In the genomic region with DNA sequence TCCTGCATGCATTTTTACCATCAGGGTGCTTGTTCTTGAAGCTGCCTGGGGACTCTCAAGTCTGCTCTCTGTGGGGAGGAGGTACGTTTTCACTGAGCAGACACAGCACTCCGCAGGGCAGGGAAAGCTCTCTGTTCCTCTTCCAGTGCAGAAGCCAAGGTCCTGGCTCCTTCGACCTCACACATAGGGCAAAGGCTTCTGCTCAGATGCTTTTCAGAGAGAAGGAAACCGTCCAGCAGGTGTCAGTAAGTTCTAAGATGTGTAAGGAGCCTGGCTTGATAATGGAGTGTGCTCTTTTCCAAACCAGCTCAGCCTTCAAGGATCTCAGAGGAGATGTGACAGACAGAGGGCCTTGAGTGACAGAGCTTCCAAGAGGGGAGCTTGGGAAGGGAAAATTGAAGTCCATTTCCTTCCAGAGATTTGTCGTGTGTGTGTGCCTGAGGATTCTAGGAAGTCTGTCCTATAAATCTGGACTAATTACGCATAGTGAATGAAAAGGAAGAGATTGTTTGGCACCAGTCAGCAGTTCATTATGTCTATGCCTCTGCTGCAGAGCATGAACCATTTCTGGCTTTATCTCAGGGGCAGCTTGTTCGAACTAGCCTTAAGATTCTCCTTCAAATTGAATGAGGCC, we compare ENCODE assay signal across 8 cellular contexts.
A peak's percentile ranks its signal among the peaks of the same experiment; 100 is the strongest.
DNase-seq lines count a peak whose midpoint lies in the region; ATAC-seq and TF ChIP-seq lines count a peak whose summit lies in the region.

No MANE protein-coding gene starts in this region.

- H3K27ac ChIP-seq in body of pancreas (no peak overlapping the region), uterus (no peak overlapping the region), ovary (no peak overlapping the region)

- TF ChIP-seq CTCF in GM10248 (IDR thresholded peaks at IDR 0.05; ENCODE audit: control extremely low read depth, extremely low read depth, low read depth, missing control alignments) (peak; percentile 55), body of pancreas (IDR thresholded peaks at IDR 0.05) (peak; percentile 10 to 71 (median 61)), kidney epithelial cell (IDR thresholded peaks at IDR 0.05; ENCODE audit: insufficient read depth, low read length, poor library complexity, severe bottlenecking) (peak; percentile 58), uterus (IDR thresholded peaks at IDR 0.05) (peak; percentile 18 to 50 (median 34)), ovary (IDR thresholded peaks at IDR 0.05) (no peak)

- peak; percentile 64 for ATAC-seq in HG03280 (IDR thresholded peaks at IDR 0.05; ENCODE audit: unreplicated experiment)
- ATAC-seq in body of pancreas, result peak; percentile 81

- intact Hi-C loops in body of pancreas (cut with DNase I) (loop anchor here (5.0 to 10.0 kb wide), 2 partner anchors 90 to 713 kb away; no protein-coding TSS in a partner anchor), uterus (cut with DNase I; ENCODE audit: low total_unique reads) (no loop called here), ovary (cut with DNase I) (no loop called here)

- TF ChIP-seq POLR2A in body of pancreas (IDR thresholded peaks at IDR 0.05) (no peak), uterus (IDR thresholded peaks at IDR 0.05) (no peak), ovary (IDR thresholded peaks at IDR 0.05) (no peak)

- no peak overlapping the region for H3K4me3 ChIP-seq in body of pancreas
- no peak overlapping the region for H3K4me3 ChIP-seq in kidney epithelial cell (ENCODE audit: low read depth, low read length)
- H3K4me3 ChIP-seq in uterus, result no peak overlapping the region
- H3K4me3 ChIP-seq in ovary, result no peak overlapping the region

- H3K27me3 ChIP-seq in body of pancreas (no peaks in the 10 kb centered on the region), kidney epithelial cell (ENCODE audit: control insufficient read depth, insufficient read depth, low read length) (no peaks in the 10 kb centered on the region), uterus (no peaks in the 10 kb centered on the region), ovary (no peaks in the 10 kb centered on the region)

- CTCF ChIA-PET in GM10248 (lab: Yijun Ruan, JAX), result interaction anchor here (0.8 to 7.5 kb wide), 10 partner anchors 9 to 728 kb away, joined by 3 to 94 read pairs (median 4); no protein-coding TSS in a partner anchor

- 29 to 30% methylated on average over 7 of the region's 7 CpGs for WGBS in body of pancreas, 2 donors
- WGBS in ovary, 3 donors, result 23 to 28% (median 25%) methylated on average over 7 of the region's 7 CpGs

- H3K36me3 ChIP-seq in body of pancreas (replicated peaks in 1 of 2; ENCODE audit: insufficient read depth in 1 of 2, low read depth in 2 of 2), result no peaks in the 10 kb centered on the region
- H3K36me3 ChIP-seq in kidney epithelial cell (ENCODE audit: control insufficient read depth, insufficient read depth, low read length), result no peaks in the 10 kb centered on the region
- H3K36me3 ChIP-seq in uterus, result no peaks in the 10 kb centered on the region
- no peaks in the 10 kb centered on the region for H3K36me3 ChIP-seq in ovary

- POLR2A ChIA-PET in GM10248 (lab: Yijun Ruan, JAX), result no interaction called here

- H3K4me1 ChIP-seq in body of pancreas (peaks cover 5% of the 10 kb centered on the region), uterus (no peaks in the 10 kb centered on the region), ovary (ENCODE audit: insufficient read depth) (no peaks in the 10 kb centered on the region)

- TF ChIP-seq EP300 in ovary (IDR thresholded peaks at IDR 0.05), result no peak

- no peaks in the 10 kb centered on the region for H3K9me3 ChIP-seq in body of pancreas
- no peaks in the 10 kb centered on the region for H3K9me3 ChIP-seq in uterus
- H3K9me3 ChIP-seq in ovary, result no peaks in the 10 kb centered on the region

- DNase-seq in A172 (ENCODE audit: low spot score) (peak; percentile 78), GM10248 (ENCODE audit: extremely low spot score) (peak; percentile 35), NCI-H460 (ENCODE audit: extremely low read depth, low read depth) (peak; percentile 60), body of pancreas (peak; percentile 59 to 79 (median 66)), kidney epithelial cell (ENCODE audit: low read depth) (peak; percentile 47), uterus (peak in 1 of 2 donors; percentile 34), ovary (no peak)

Comparison
In these comparisons a context has a peak if more than half of its experiments do, and no peak if none do; other contexts are left out.
1. DNase-seq: peak in A172 (single experiment), GM10248 (single experiment), NCI-H460 (single experiment), body of pancreas (4 of 4) and kidney epithelial cell (single experiment); none in ovary (0 of 5).
2. CTCF ChIP-seq: peak in GM10248 (single experiment), body of pancreas (7 of 7), kidney epithelial cell (single experiment) and uterus (4 of 4); none in ovary (0 of 3).